In genomic region chr20:49633643-49634042, GRCh38 we compare ENCODE assay signal across 25 cellular contexts.
DNase-seq lines count a peak whose midpoint lies in the region; FAIRE-seq and TF ChIP-seq lines count a peak whose summit lies in the region.
"Had no signal": no experiment of that assay in that cellular context is flagged by ENCODE, and none has a peak within 500 bp of the region (broad histone marks: within the 10 kb centered on the region; RNA-seq: fewer than 3 reads in every experiment).

No MANE protein-coding gene starts in this region.

- H3K27ac Mint-ChIP-seq in neural progenitor cell, result peak overlapping the region; percentile 82
- H3K27ac Mint-ChIP-seq: activated naive CD8-positive, alpha-beta T cell treated with anti-CD3 and anti-CD28 coated beads for 36 hours; HFFc6; stimulated activated effector memory CD8-positive, alpha-beta T cell treated with anti-CD3 and anti-CD28 coated beads, Interleukin-12 subunit alpha, Interleukin-12 subunit beta, amount 100 ng/mL, for 72 hours had no signal

- no peak for TF ChIP-seq POLR2A in H1 (IDR thresholded peaks at IDR 0.05; ENCODE audit: control extremely low read depth in 1 of 2, low read depth in 2 of 2, low read length in 2 of 2)

- H4K20me1 ChIP-seq in DOHH2 (ENCODE audit: control insufficient read depth, insufficient read depth, low read depth, low read length) (no peaks in the 10 kb centered on the region), MM.1S (ENCODE audit: insufficient read depth, low read length) (no peaks in the 10 kb centered on the region), H1 (replicated peaks in 1 of 2; ENCODE audit: control insufficient read depth in 1 of 2, insufficient read depth in 2 of 2, low read length in 2 of 2) (peaks cover 0 to 14% of the 10 kb centered on the region in 2 experiments), neural progenitor cell (ENCODE audit: low read depth) (peaks cover 17% of the 10 kb centered on the region)

- H4K5ac ChIP-seq in H1 (ENCODE audit: insufficient read length, low read depth, low read length), result no peak overlapping the region

- no peak for TF ChIP-seq EP300 in H1 (IDR thresholded peaks at IDR 0.05; ENCODE audit: borderline replicate concordance in 1 of 2, low read depth in 2 of 2, low read length in 2 of 2)

- no peak overlapping the region for H2BK15ac ChIP-seq in H1 (ENCODE audit: low read length)

- H3K18ac ChIP-seq in H1 (ENCODE audit: extremely low read depth, low read length), result no peak overlapping the region

- H3K36me3 Mint-ChIP-seq in neural progenitor cell, result peaks cover 22% of the 10 kb centered on the region

- peaks cover 11% of the 10 kb centered on the region for H3K9me3 Mint-ChIP-seq in neural progenitor cell
- H3K9me3 Mint-ChIP-seq: activated naive CD8-positive, alpha-beta T cell treated with anti-CD3 and anti-CD28 coated beads for 36 hours; central memory CD8-positive, alpha-beta T cell; stimulated activated effector memory CD8-positive, alpha-beta T cell treated with anti-CD3 and anti-CD28 coated beads, Interleukin-12 subunit alpha, Interleukin-12 subunit beta, amount 100 ng/mL, for 72 hours had no signal

- H3K4me3 ChIP-seq in DOHH2 (ENCODE audit: low read length) (peak overlapping the region; percentile 80), MM.1S (ENCODE audit: low read length) (no peak overlapping the region), H1 (ENCODE audit: extremely low read depth in 1 of 4, insufficient read depth in 2 of 4, low read depth in 3 of 4, low read length in 4 of 4) (no peak overlapping the region), neural progenitor cell (no peak overlapping the region)
- H3K4me3 ChIP-seq: suprapubic skin, uterus had no signal

- H3K23ac ChIP-seq in H1 (ENCODE audit: insufficient read length), result no peak overlapping the region

- H3K9me2 ChIP-seq in DOHH2 (replicated peaks; ENCODE audit: control insufficient read depth, low read length), result no peaks in the 10 kb centered on the region
- H3K9me2 ChIP-seq in MM.1S (replicated peaks; ENCODE audit: insufficient read depth, low read length), result no peaks in the 10 kb centered on the region

- peaks cover 9% of the 10 kb centered on the region for H3K9me3 ChIP-seq in DOHH2 (ENCODE audit: control insufficient read depth, insufficient read depth, low read length)
- no peaks in the 10 kb centered on the region for H3K9me3 ChIP-seq in MM.1S (replicated peaks; ENCODE audit: insufficient read depth, low read length)
- no peaks in the 10 kb centered on the region for H3K9me3 ChIP-seq in H1 (ENCODE audit: insufficient read depth in 2 of 2, low read depth in 1 of 2, low read length in 1 of 2)
- no peaks in the 10 kb centered on the region for H3K9me3 ChIP-seq in neural progenitor cell (ENCODE audit: low read depth)
- H3K9me3 ChIP-seq: suprapubic skin, uterus had no signal

- POLR2A ChIA-PET in H1 (lab: Charles Lee; ENCODE audit: partially characterized antibody), result interaction anchor here (1.2 to 2.1 kb wide), 4 partner anchors 13 to 198 kb away, joined by 3 to 5 read pairs (median 4); partner anchors contain the start of gene B4GALT5

- H3K27me3 ChIP-seq in DOHH2 (ENCODE audit: control insufficient read depth, low read length) (no peaks in the 10 kb centered on the region), MM.1S (replicated peaks; ENCODE audit: insufficient read depth, low read length) (no peaks in the 10 kb centered on the region), H1 (replicated peaks in 1 of 4; ENCODE audit: control insufficient read depth in 3 of 4, extremely low read depth in 1 of 4, insufficient read depth in 3 of 4, low read length in 3 of 4) (no peaks in the 10 kb centered on the region), neural progenitor cell (no peaks in the 10 kb centered on the region)
- H3K27me3 ChIP-seq: suprapubic skin, uterus had no signal

- peak overlapping the region; percentile 89 for H3K4me2 ChIP-seq in DOHH2 (ENCODE audit: low read length)
- no peak overlapping the region for H3K4me2 ChIP-seq in MM.1S (ENCODE audit: low read depth, low read length)
- peak overlapping the region; percentile 17 to 33; a peak in 1 of 4 replicates for H3K4me2 ChIP-seq in H1 (ENCODE audit: insufficient read depth in 1 of 2, low read depth in 2 of 2, low read length in 2 of 2)
- peak overlapping the region; percentile 50 for H3K4me2 ChIP-seq in neural progenitor cell

- H3K4ac ChIP-seq in H1 (replicated peaks; ENCODE audit: insufficient read length, low read depth, low read length), result no peak overlapping the region

- no peak overlapping the region for H2BK20ac ChIP-seq in H1 (ENCODE audit: low read length)

- H3K9ac ChIP-seq in MM.1S (ENCODE audit: low read length), result no peak overlapping the region
- H3K9ac ChIP-seq in H1 (replicated peaks in 1 of 4; ENCODE audit: extremely low read depth in 1 of 4, low read depth in 3 of 4, low read length in 3 of 4), result peak overlapping the region in 1 of 4 experiments; percentile 34; a peak in 1 of 7 replicates
- no peak overlapping the region for H3K9ac ChIP-seq in neural progenitor cell

- no peak for TF ChIP-seq RAD21 in H1 (IDR thresholded peaks at IDR 0.05 in 1 of 2, conservative IDR thresholded peaks at IDR 0.05 in 1 of 2; ENCODE audit: low read depth in 2 of 2, low read length in 2 of 2)

- H3K79me2 ChIP-seq in DOHH2 (ENCODE audit: control insufficient read depth, low read length) (peaks cover 29% of the 10 kb centered on the region), MM.1S (ENCODE audit: low read length) (no peaks in the 10 kb centered on the region), H1 (ENCODE audit: control insufficient read depth in 1 of 2, insufficient read depth in 2 of 2, low read length in 2 of 2) (no peaks in the 10 kb centered on the region), neural progenitor cell (ENCODE audit: low read depth) (peaks cover 15% of the 10 kb centered on the region)

- H3K14ac ChIP-seq in H1 (ENCODE audit: insufficient read length), result no peak overlapping the region

- H3K23me2 ChIP-seq in H1 (ENCODE audit: low read depth, low read length), result no peaks in the 10 kb centered on the region

- no peak overlapping the region for H3K4me3 Mint-ChIP-seq in neural progenitor cell
- H3K4me3 Mint-ChIP-seq: activated naive CD8-positive, alpha-beta T cell treated with anti-CD3 and anti-CD28 coated beads for 36 hours; CD14-positive monocyte; central memory CD8-positive, alpha-beta T cell; HFFc6; stimulated activated effector memory CD8-positive, alpha-beta T cell treated with anti-CD3 and anti-CD28 coated beads, Interleukin-12 subunit alpha, Interleukin-12 subunit beta, amount 100 ng/mL, for 72 hours had no signal

- no peak overlapping the region for H2BK12ac ChIP-seq in H1 (ENCODE audit: low read depth, low read length)

- H3K27ac ChIP-seq in DOHH2 (ENCODE audit: low read depth, low read length) (peak overlapping the region; percentile 99), MM.1S (ENCODE audit: low read length) (no peak overlapping the region), H1 (ENCODE audit: low read depth, low read length) (peak overlapping the region; percentile 11; the same call in 1 of the 2 replicates), neural progenitor cell (peak overlapping the region; percentile 84)
- H3K27ac ChIP-seq: suprapubic skin had no signal

- peak; percentile 3 for DNase-seq in MM.1S
- no peak for DNase-seq in H1 (ENCODE audit: low read depth in 1 of 2, low spot score in 2 of 2)
- DNase-seq in neural progenitor cell (ENCODE audit: low spot score), result peak; percentile 52
- no peak for DNase-seq in COR-L47 (lab: John Stamatoyannopoulos, UW)
- DNase-seq in NCI-H226, result no peak
- DNase-seq in NCI-H187 (lab: John Stamatoyannopoulos, UW), result no peak
- DNase-seq: activated CD4-positive, alpha-beta T cell treated with anti-CD3 and anti-CD28 coated beads, Interleukin-2, amount 50 U/mL, for 1 hour; activated naive CD8-positive, alpha-beta T cell treated with anti-CD3 and anti-CD28 coated beads for 36 hours; dermis blood vessel endothelial cell; EL; HFFc6; mesenchymal stem cell; NCI-H1436; NCI-H2171 treated with DMSO at 0.1 percent for 48 hours; NCI-H526; small intestine; stimulated activated CD4-positive, alpha-beta T cell treated with anti-CD3 and anti-CD28 coated beads, Interleukin-2, amount 100 ng/mL, for 24 hours; T-helper 9 cell; uterus had no signal

- CTCF ChIA-PET in H1 (lab: Charles Lee; ENCODE audit: partially characterized antibody), result interaction anchor here (0.6 to 3.6 kb wide), 11 partner anchors 11 to 255 kb away, joined by 3 to 13 read pairs (median 3); no protein-coding TSS in a partner anchor

- H2BK5ac ChIP-seq in H1 (ENCODE audit: low read depth, low read length), result no peak overlapping the region

- peaks cover 87% of the 10 kb centered on the region for H3F3A ChIP-seq in DOHH2 (ENCODE audit: control insufficient read depth, insufficient read depth)
- peaks cover 13% of the 10 kb centered on the region for H3F3A ChIP-seq in MM.1S (ENCODE audit: insufficient read depth, low read length)
- peaks cover 22% of the 10 kb centered on the region for H3F3A ChIP-seq in neural progenitor cell (ENCODE audit: low read depth)

- no peak overlapping the region for H2AK5ac ChIP-seq in H1 (ENCODE audit: low read depth, low read length)

- H2BK120ac ChIP-seq in H1 (replicated peaks; ENCODE audit: low read depth, low read length), result no peak overlapping the region

- peaks cover 9% of the 10 kb centered on the region for H3K27me3 Mint-ChIP-seq in neural progenitor cell (ENCODE audit: insufficient read depth, low read depth)
- H3K27me3 Mint-ChIP-seq: activated naive CD8-positive, alpha-beta T cell treated with anti-CD3 and anti-CD28 coated beads for 36 hours; central memory CD8-positive, alpha-beta T cell had no signal

- H2AFZ ChIP-seq in MM.1S (ENCODE audit: low read length), result no peak overlapping the region
- H2AFZ ChIP-seq in H1 (ENCODE audit: low read length), result no peak overlapping the region
- H2AFZ ChIP-seq in neural progenitor cell (replicated peaks), result no peak overlapping the region

- H3K36me3 ChIP-seq in DOHH2 (ENCODE audit: control insufficient read depth, low read length) (peaks cover 68% of the 10 kb centered on the region), MM.1S (replicated peaks; ENCODE audit: insufficient read depth, low read length) (no peaks in the 10 kb centered on the region), H1 (ENCODE audit: control insufficient read depth in 2 of 4, insufficient read depth in 4 of 4, low read length in 3 of 4) (peaks cover 8 to 40% (median 19%) of the 10 kb centered on the region in 4 experiments), neural progenitor cell (peaks cover 4% of the 10 kb centered on the region)
- H3K36me3 ChIP-seq: uterus had no signal

- FAIRE-seq in H1 (lab: Jason Lieb, UNC), result no peak
- FAIRE-seq: GM19239, small intestine had no signal

- no peak overlapping the region for H3K56ac ChIP-seq in H1 (replicated peaks; ENCODE audit: insufficient read length, low read depth, low read length)

- WGBS in H1 (ENCODE audit: extremely low coverage in 1 of 2, insufficient coverage in 1 of 2, insufficient read length in 1 of 2, insufficient replicate concordance in 2 of 2, low coverage in 1 of 2, low lambda C conversion rate in 2 of 2, missing lambda C conversion rate in 1 of 2), 2 experiments, result 79% methylated on average over 4 of the region's 4 CpGs; no CpG with 5 or more reads in 1 of the 2 experiments

- H4K91ac ChIP-seq in H1 (replicated peaks; ENCODE audit: insufficient read length, low read length), result no peak overlapping the region

- H3K4me1 ChIP-seq in DOHH2 (ENCODE audit: control insufficient read depth, low read length) (peaks cover 100% of the 10 kb centered on the region), MM.1S (ENCODE audit: low read length) (peaks cover 20% of the 10 kb centered on the region), H1 (replicated peaks in 1 of 4; ENCODE audit: control insufficient read depth in 3 of 4, insufficient read depth in 4 of 4, low read length in 3 of 4) (peaks cover 5 to 20% (median 12%) of the 10 kb centered on the region in 4 experiments), neural progenitor cell (peaks cover 31% of the 10 kb centered on the region)
- H3K4me1 ChIP-seq: uterus had no signal

- no peak for TF ChIP-seq CTCF in DOHH2 (IDR thresholded peaks at IDR 0.05; ENCODE audit: low read depth, low read length, poor library complexity, severe bottlenecking)
- TF ChIP-seq CTCF in MM.1S (IDR thresholded peaks at IDR 0.05; ENCODE audit: low read length), result no peak
- no peak for TF ChIP-seq CTCF in H1 (IDR thresholded peaks at IDR 0.05; ENCODE audit: control extremely low read depth in 1 of 3, insufficient read depth in 1 of 3, low read depth in 1 of 3, low read length in 3 of 3)
- no peak for TF ChIP-seq CTCF in neural progenitor cell (IDR thresholded peaks at IDR 0.05)

- H3K79me1 ChIP-seq in H1 (ENCODE audit: low read depth, low read length), result no peaks in the 10 kb centered on the region; the same call in 1 of the 2 replicates

- H4K8ac ChIP-seq in H1 (ENCODE audit: extremely low read depth, insufficient read depth, low read length), result no peak overlapping the region

- peaks cover 40% of the 10 kb centered on the region for H3K4me1 Mint-ChIP-seq in neural progenitor cell
- H3K4me1 Mint-ChIP-seq: CD14-positive monocyte had no signal

Comparison
In these comparisons a context has a peak if more than half of its experiments do, and no peak if none do; other contexts are left out.
1. DNase-seq: peak in MM.1S (single experiment) and neural progenitor cell (single experiment); none in H1 (0 of 2), COR-L47 (single experiment), NCI-H226 (single experiment) and NCI-H187 (0 of 2).